29 cellular contexts compared by ENCODE assay signal in genomic region chrY:21422236-21422635, GRCh38.
DNase-seq lines count a peak whose midpoint lies in the region; ATAC-seq and TF ChIP-seq lines count a peak whose summit lies in the region.
"Had no signal": no experiment of that assay in that cellular context is flagged by ENCODE, and none has a peak within 500 bp of the region (broad histone marks: within the 10 kb centered on the region; RNA-seq: fewer than 3 reads in every experiment).

No MANE protein-coding gene starts in this region.

- H3K4me1 ChIP-seq in OCI-LY3 (ENCODE audit: low read length), result peaks cover 28% of the 10 kb centered on the region
- H3K4me1 ChIP-seq: BLaER1, Caco-2, neural progenitor cell, parathyroid adenoma, right atrium auricular region, upper lobe of left lung had no signal

- DNase-seq in HT1080 (ENCODE audit: low read depth) (peak; percentile 77), memory B cell (ENCODE audit: low spot score in 2 of 2) (no peak), NCI-H1417 (lab: John Stamatoyannopoulos, UW) (no peak), glomerular visceral epithelial cell (ENCODE audit: extremely low spot score) (no peak), cerebellum (ENCODE audit: low spot score) (no peak)
- DNase-seq: activated CD4-positive, alpha-beta T cell treated with anti-CD3 and anti-CD28 coated beads, Interleukin-2, amount 10 ng/mL, durations not matched to agents 24 days and 14 days; activated effector memory CD4-positive, alpha-beta T cell treated with anti-CD3 and anti-CD28 coated beads, Interleukin-2, amount 50 U/mL, for 16 hours; activated naive CD8-positive, alpha-beta T cell treated with anti-CD3 and anti-CD28 coated beads, Interleukin-2, amount 10 ng/mL, durations not matched to agents 7 days and 5 days; activated T-cell treated with anti-CD3 and anti-CD28 coated beads, Interleukin-2, amount 50 U/mL, for 1 hour; aorta; Caco-2; effector CD8-positive, alpha-beta T cell; GM23248; islet precursor cell; left ventricle myocardium superior; NCI-H1436; NCI-H2081 treated with DMSO at 0.1 percent for 48 hours; NCI-H345; NCI-H82; stimulated activated naive CD4-positive, alpha-beta T cell; upper lobe of left lung had no signal

- H3K27ac ChIP-seq in OCI-LY3 (ENCODE audit: low read length), result no peak overlapping the region
- H3K27ac ChIP-seq in VCaP, result peak overlapping the region; percentile 84
- H3K27ac ChIP-seq: BLaER1, GM23248, neural progenitor cell, parathyroid adenoma, right atrium auricular region, upper lobe of left lung had no signal

- TF ChIP-seq CTCF in OCI-LY3 (IDR thresholded peaks at IDR 0.05; ENCODE audit: low read depth, low read length) (no peak), VCaP (conservative IDR thresholded peaks at IDR 0.05) (no peak)

- no peaks in the 10 kb centered on the region for H3K27me3 Mint-ChIP-seq in memory B cell
- H3K27me3 Mint-ChIP-seq: activated CD4-positive, alpha-beta T cell treated with anti-CD3 and anti-CD28 coated beads, Interleukin-2, amount 10 ng/mL, durations not matched to agents 24 days and 14 days; activated naive CD8-positive, alpha-beta T cell treated with anti-CD3 and anti-CD28 coated beads, Interleukin-2, amount 10 ng/mL, durations not matched to agents 7 days and 5 days had no signal

- H2AFZ ChIP-seq in OCI-LY3 (ENCODE audit: low read depth, low read length), result no peak overlapping the region
- H2AFZ ChIP-seq: GM23248, neural progenitor cell, parathyroid adenoma had no signal

- peak overlapping the region; percentile 83 for H3K4me2 ChIP-seq in OCI-LY3 (ENCODE audit: low read length)
- H3K4me2 ChIP-seq: BLaER1, neural progenitor cell, smooth muscle cell had no signal

- H4K20me1 ChIP-seq in OCI-LY3 (ENCODE audit: insufficient read depth, low read length), result no peaks in the 10 kb centered on the region
- H4K20me1 ChIP-seq: BLaER1 had no signal

- H3K9me3 ChIP-seq in OCI-LY3 (ENCODE audit: insufficient read depth, low read length), result no peaks in the 10 kb centered on the region
- H3K9me3 ChIP-seq: BLaER1, Caco-2, right atrium auricular region, upper lobe of left lung had no signal

- H3K4me1 Mint-ChIP-seq in memory B cell, result peaks cover 10% of the 10 kb centered on the region
- H3K4me1 Mint-ChIP-seq: activated CD4-positive, alpha-beta T cell treated with anti-CD3 and anti-CD28 coated beads, Interleukin-2, amount 10 ng/mL, durations not matched to agents 24 days and 14 days; activated naive CD8-positive, alpha-beta T cell treated with anti-CD3 and anti-CD28 coated beads, Interleukin-2, amount 10 ng/mL, durations not matched to agents 7 days and 5 days; neural progenitor cell had no signal

- no peak overlapping the region for H3K4me3 Mint-ChIP-seq in memory B cell
- H3K4me3 Mint-ChIP-seq: activated CD4-positive, alpha-beta T cell treated with anti-CD3 and anti-CD28 coated beads, Interleukin-2, amount 10 ng/mL, durations not matched to agents 24 days and 14 days; activated naive CD8-positive, alpha-beta T cell treated with anti-CD3 and anti-CD28 coated beads, Interleukin-2, amount 10 ng/mL, durations not matched to agents 7 days and 5 days; neural progenitor cell had no signal

- no peaks in the 10 kb centered on the region for H3K36me3 Mint-ChIP-seq in memory B cell
- H3K36me3 Mint-ChIP-seq: activated naive CD8-positive, alpha-beta T cell treated with anti-CD3 and anti-CD28 coated beads, Interleukin-2, amount 10 ng/mL, durations not matched to agents 7 days and 5 days; neural progenitor cell had no signal

- peak overlapping the region; percentile 55 for H3K4me3 ChIP-seq in OCI-LY3 (ENCODE audit: low read length)
- H3K4me3 ChIP-seq: BLaER1, GM23248, neural progenitor cell, right atrium auricular region, smooth muscle cell, upper lobe of left lung had no signal

- no peaks in the 10 kb centered on the region for H3K9me3 Mint-ChIP-seq in memory B cell
- H3K9me3 Mint-ChIP-seq: activated CD4-positive, alpha-beta T cell treated with anti-CD3 and anti-CD28 coated beads, Interleukin-2, amount 10 ng/mL, durations not matched to agents 24 days and 14 days; activated naive CD8-positive, alpha-beta T cell treated with anti-CD3 and anti-CD28 coated beads, Interleukin-2, amount 10 ng/mL, durations not matched to agents 7 days and 5 days; neural progenitor cell had no signal

- H3K27me3 ChIP-seq in OCI-LY3 (ENCODE audit: low read depth, low read length), result no peaks in the 10 kb centered on the region
- H3K27me3 ChIP-seq: BLaER1, neural progenitor cell, right atrium auricular region, upper lobe of left lung had no signal

- ATAC-seq in memory B cell (ENCODE audit: low read depth), result peak; percentile 49
- no peak for ATAC-seq in GM21360 (IDR thresholded peaks at IDR 0.05; ENCODE audit: unreplicated experiment)
- ATAC-seq: left ventricle myocardium superior had no signal

- H3K36me3 ChIP-seq in OCI-LY3 (replicated peaks; ENCODE audit: low read depth, low read length), result no peaks in the 10 kb centered on the region
- H3K36me3 ChIP-seq: BLaER1, neural progenitor cell, right atrium auricular region, upper lobe of left lung had no signal

- H3K27ac Mint-ChIP-seq in memory B cell, result peak overlapping the region; percentile 32
- H3K27ac Mint-ChIP-seq: activated CD4-positive, alpha-beta T cell treated with anti-CD3 and anti-CD28 coated beads, Interleukin-2, amount 10 ng/mL, durations not matched to agents 24 days and 14 days; activated naive CD8-positive, alpha-beta T cell treated with anti-CD3 and anti-CD28 coated beads, Interleukin-2, amount 10 ng/mL, durations not matched to agents 7 days and 5 days; neural progenitor cell had no signal

- no peak overlapping the region for H3K9ac ChIP-seq in OCI-LY3 (ENCODE audit: low read length)
- H3K9ac ChIP-seq: BLaER1, GM23248, neural progenitor cell, parathyroid adenoma had no signal

- no peaks in the 10 kb centered on the region for H3K79me2 ChIP-seq in OCI-LY3 (ENCODE audit: low read length)
- H3K79me2 ChIP-seq: parathyroid adenoma had no signal
